8 cellular contexts compared by ENCODE assay signal in genomic region chr16:4846503-4846900, GRCh38. TPM values are rescaled to one million over a fixed set of nuclear protein-coding genes. Genes with fewer than 3 reads are reported as not detected.
A peak's percentile ranks its signal among the peaks of the same experiment; 100 is the strongest.
DNase-seq lines count a peak whose midpoint lies in the region; ATAC-seq and TF ChIP-seq lines count a peak whose summit lies in the region.

No MANE protein-coding gene starts in this region.

- H3K9me2 ChIP-seq in HCT116 (ENCODE audit: insufficient read depth): no peaks in the 10 kb centered on the region

- H3K4me2 ChIP-seq in HCT116 (ENCODE audit: low read length) (peak overlapping the region; percentile 86), trophoblast cell (ENCODE audit: low read length) (peak overlapping the region; percentile 82)

- peaks cover 8% of the 10 kb centered on the region for H3K79me1 ChIP-seq in trophoblast cell (ENCODE audit: low read length)

- WGBS in trophoblast cell (ENCODE audit: extremely low coverage, insufficient coverage, insufficient read length): no CpG with 5 or more reads among the region's 27 CpGs

- peaks cover 12% of the 10 kb centered on the region; the same call in 1 of the 2 replicates for H4K20me1 ChIP-seq in HCT116 (ENCODE audit: insufficient read depth)

- no peak overlapping the region for H2BK12ac ChIP-seq in trophoblast cell (ENCODE audit: low read length)

- no peak for TF ChIP-seq RAD21 in HCT116 (IDR thresholded peaks at IDR 0.05; ENCODE audit: low read depth)

- H4K91ac ChIP-seq in trophoblast cell (ENCODE audit: low read depth, low read length): peak overlapping the region; percentile 75

- H3K4me3 Mint-ChIP-seq in activated naive CD8-positive, alpha-beta T cell treated with anti-CD3 and anti-CD28 coated beads, Interleukin-2, amount 50 U/mL, for 24 hours: peak overlapping the region; percentile 90

- CTCF ChIA-PET in HCT116 (lab: Charles Lee): no interaction called here

- H2AFZ ChIP-seq in HCT116 (ENCODE audit: low read depth, low read length, poor library complexity, severe bottlenecking) (no peak overlapping the region), trophoblast cell (ENCODE audit: insufficient read depth, low read length, poor library complexity) (no peak overlapping the region)

- H3K14ac ChIP-seq in trophoblast cell (ENCODE audit: low read length): peak overlapping the region; percentile 84

- H3K27ac ChIP-seq in HCT116 (ENCODE audit: low read depth, low read length): peak overlapping the region; percentile 91
- peak overlapping the region; percentile 62 for H3K27ac ChIP-seq in trophoblast cell (ENCODE audit: low read depth, low read length)

- RAD21 ChIA-PET in HCT116 (lab: Charles Lee; ENCODE audit: low non-redundant PET in 1 of 2, low total read pairs in 2 of 2, uncharacterized antibody in 2 of 2, unreplicated experiment in 2 of 2): no interaction called here

- H3K4me1 ChIP-seq in HCT116 (ENCODE audit: control insufficient read depth in 1 of 2, insufficient read depth in 2 of 2, low read length in 2 of 2): peaks cover 9 to 29% of the 10 kb centered on the region in 2 experiments; a peak in 3 of 4 replicates
- peaks cover 7 to 9% of the 10 kb centered on the region in 2 experiments for H3K4me1 ChIP-seq in trophoblast cell (ENCODE audit: control insufficient read depth in 1 of 2, insufficient read depth in 2 of 2, low read length in 2 of 2)

- H4K8ac ChIP-seq in trophoblast cell (ENCODE audit: low read depth, low read length): peak overlapping the region; percentile 94

- H4K12ac ChIP-seq in trophoblast cell (ENCODE audit: low read depth, low read length): peak overlapping the region; percentile 17

- H2BK120ac ChIP-seq in trophoblast cell (ENCODE audit: insufficient read depth, low read length, poor library complexity): no peak overlapping the region

- peak overlapping the region; percentile 81 for H3K27ac Mint-ChIP-seq in activated naive CD8-positive, alpha-beta T cell treated with anti-CD3 and anti-CD28 coated beads, Interleukin-2, amount 50 U/mL, for 24 hours

- ATAC-seq in HCT116 (peak; percentile 34), left cardiac atrium (peak; percentile 24 to 33), HG02588 (IDR thresholded peaks at IDR 0.05; ENCODE audit: unreplicated experiment) (no peak)
- ATAC-seq in activated naive CD8-positive, alpha-beta T cell treated with anti-CD3 and anti-CD28 coated beads, Interleukin-2, amount 50 U/mL, for 24 hours: no peak

- peak overlapping the region; percentile 21 for H2AK5ac ChIP-seq in trophoblast cell (ENCODE audit: low read length)

- no peak for TF ChIP-seq CTCF in HCT116 (IDR thresholded peaks at IDR 0.05 in 2 of 3, conservative IDR thresholded peaks at IDR 0.05 in 1 of 3; ENCODE audit: borderline replicate concordance in 1 of 3, insufficient read depth in 1 of 3, low read depth in 2 of 3, low read length in 2 of 3)

- no peak for TF ChIP-seq POLR2A in HCT116 (IDR thresholded peaks at IDR 0.05; ENCODE audit: borderline replicate concordance, extremely low read depth, insufficient read depth, insufficient read length)

- intact Hi-C loops in HCT116 (cut with micrococcal nuclease) (loop anchor here (2.0 to 5.0 kb wide), 2 partner anchors 98 to 111 kb away; partner anchors contain the start of gene SEC14L5), left cardiac atrium (cut with DNase I) (loop anchor here in 1 of 2 donors (5.0 kb wide), 1 partner anchor 39 kb away; no protein-coding TSS in a partner anchor)

- H3K4me1 Mint-ChIP-seq in activated naive CD8-positive, alpha-beta T cell treated with anti-CD3 and anti-CD28 coated beads, Interleukin-2, amount 50 U/mL, for 24 hours: peaks cover 50% of the 10 kb centered on the region

- no peak overlapping the region for H3K23ac ChIP-seq in trophoblast cell (ENCODE audit: low read length)

- H3K9me3 Mint-ChIP-seq in activated naive CD8-positive, alpha-beta T cell treated with anti-CD3 and anti-CD28 coated beads, Interleukin-2, amount 50 U/mL, for 24 hours: no peaks in the 10 kb centered on the region

- H3K9me3 ChIP-seq in HCT116 (ENCODE audit: control insufficient read depth in 1 of 2, insufficient read depth in 1 of 2, low read depth in 1 of 2, low read length in 2 of 2) (no peaks in the 10 kb centered on the region), trophoblast cell (ENCODE audit: insufficient read depth, low read depth, low read length) (no peaks in the 10 kb centered on the region)

- no peaks in the 10 kb centered on the region for H3K27me3 ChIP-seq in HCT116 (ENCODE audit: insufficient read depth, low read length)
- no peaks in the 10 kb centered on the region for H3K27me3 ChIP-seq in trophoblast cell (ENCODE audit: insufficient read depth, low read length)

- H3K4ac ChIP-seq in trophoblast cell (ENCODE audit: low read depth, low read length): peak overlapping the region; percentile 22

- no peaks in the 10 kb centered on the region for H3K27me3 Mint-ChIP-seq in activated naive CD8-positive, alpha-beta T cell treated with anti-CD3 and anti-CD28 coated beads, Interleukin-2, amount 50 U/mL, for 24 hours

- peak overlapping the region; percentile 92 for H3K9ac ChIP-seq in HCT116 (ENCODE audit: low read length)
- H3K9ac ChIP-seq in trophoblast cell (ENCODE audit: low read length): peak overlapping the region; percentile 99

- no peak overlapping the region for H3K18ac ChIP-seq in trophoblast cell (ENCODE audit: low read length)

- no TSS peak for BruUV-seq in HCT116 (replicated peaks; lab: Mats Ljungman, UMichigan)

- H3K36me3 ChIP-seq in HCT116 (ENCODE audit: control insufficient read depth in 1 of 2, insufficient read depth in 2 of 2, low read length in 2 of 2) (peaks cover 30 to 37% of the 10 kb centered on the region in 2 experiments; a peak in 3 of 4 replicates), trophoblast cell (ENCODE audit: control insufficient read depth in 1 of 2, insufficient read depth in 2 of 2, low read length in 2 of 2) (peaks cover 21% of the 10 kb centered on the region in 2 experiments)

- H3K4me3 ChIP-seq in HCT116 (replicated peaks in 1 of 2; ENCODE audit: low read depth in 1 of 2, low read length in 2 of 2) (peak overlapping the region; percentile 90 to 92), trophoblast cell (ENCODE audit: low read depth, low read length) (peak overlapping the region; percentile 93)

- peaks cover 35% of the 10 kb centered on the region for H3K36me3 Mint-ChIP-seq in activated naive CD8-positive, alpha-beta T cell treated with anti-CD3 and anti-CD28 coated beads, Interleukin-2, amount 50 U/mL, for 24 hours (ENCODE audit: low read depth)

- H3K79me2 ChIP-seq in HCT116 (ENCODE audit: insufficient read depth, low read length): peaks cover 84% of the 10 kb centered on the region
- peaks cover 27% of the 10 kb centered on the region for H3K79me2 ChIP-seq in trophoblast cell (ENCODE audit: control insufficient read depth, insufficient read depth, low read length, poor library complexity)

- POLR2A ChIA-PET in HCT116 (lab: Charles Lee): no interaction called here

- H2BK5ac ChIP-seq in trophoblast cell (ENCODE audit: low read depth, low read length, poor library complexity): peak overlapping the region; percentile 81

- DNase-seq in NCI-H1417 (lab: John Stamatoyannopoulos, UW) (peak; percentile 0 to 44 (median 42)), NCI-H1417 treated with DMSO at 0.1 percent for 48 hours (lab: John Stamatoyannopoulos, UW) (no peak), HCT116 (ENCODE audit: low read depth, low spot score) (no peak), MV-4-11 (lab: John Stamatoyannopoulos, UW) (peak; percentile 45), left cardiac atrium (peak; percentile 58), trophoblast cell (peak; percentile 57 to 75)
- DNase-seq in activated naive CD8-positive, alpha-beta T cell treated with anti-CD3 and anti-CD28 coated beads, Interleukin-2, amount 50 U/mL, for 24 hours: peak; percentile 26

TF ChIP-seq in HCT116, 20 proteins besides CTCF, POLR2A, EP300 and RAD21 (continues in another document):
- TF ChIP-seq YY1 (IDR thresholded peaks at IDR 0.05; ENCODE audit: extremely low read depth, insufficient replicate concordance, low read depth, low read length) (no peak), CEBPB (IDR thresholded peaks at IDR 0.05; ENCODE audit: low read depth) (no peak)
- TF ChIP-seq, protein P1, sequence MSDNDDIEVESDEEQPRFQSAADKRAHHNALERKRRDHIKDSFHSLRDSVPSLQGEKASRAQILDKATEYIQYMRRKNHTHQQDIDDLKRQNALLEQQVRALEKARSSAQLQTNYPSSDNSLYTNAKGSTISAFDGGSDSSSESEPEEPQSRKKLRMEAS (IDR thresholded peaks at IDR 0.05): no peak

RNA-seq across cellular contexts. Expression of gene GLYR1, which starts 0.6 kb away (rescaled TPM):
- total RNA-seq in HCT116 (2021; ENCODE audit: unreplicated experiment) (50.0 TPM), left cardiac atrium (10 to 100 TPM; 65.2 to 78.2 TPM)
- polyA plus RNA-seq in HCT116 (2012): 21.0 and 21.6 TPM in 2 replicates
- 51.9 and 52.1 TPM in 2 replicates for polyA plus RNA-seq in trophoblast cell (2013)

RNA-seq across cellular contexts. Expression of gene UBN1, which starts 0.8 kb away (rescaled TPM):
- total RNA-seq in HCT116 (2021; ENCODE audit: unreplicated experiment): 31.9 TPM
- polyA plus RNA-seq in HCT116 (2012): 20.4 and 23.4 TPM in 2 replicates
- total RNA-seq in left cardiac atrium: 10 to 100 TPM; 28.0 to 33.6 TPM
- polyA plus RNA-seq in trophoblast cell (2013): 22.6 and 23.0 TPM in 2 replicates

RNA-seq across cellular contexts. Expression of gene ROGDI, which starts 44.1 kb away (rescaled TPM):
- 20.1 TPM for total RNA-seq in HCT116 (2021; ENCODE audit: unreplicated experiment)
- 18.6 and 19.6 TPM in 2 replicates for polyA plus RNA-seq in HCT116 (2012)
- total RNA-seq in left cardiac atrium: 10 to 100 TPM; 53.6 to 54.5 TPM
- polyA plus RNA-seq in trophoblast cell (2013): 24.5 and 24.6 TPM in 2 replicates

RNA-seq across cellular contexts. Expression of gene SMIM22, which starts 51.3 kb away (rescaled TPM):
- total RNA-seq in HCT116 (2021; ENCODE audit: unreplicated experiment) (3.3 TPM), left cardiac atrium (not detected)
- 3.8 and 5.2 TPM in 2 replicates for polyA plus RNA-seq in HCT116 (2012)
- polyA plus RNA-seq in trophoblast cell (2013): not detected in 2 replicates

RNA-seq across cellular contexts. Expression of gene SEPTIN12, which starts 58.4 kb away (rescaled TPM):
- total RNA-seq in HCT116 (2021; ENCODE audit: unreplicated experiment) (not detected), left cardiac atrium (not detected)
- 0.10 TPM in 1 of 2 replicates, not detected in the other for polyA plus RNA-seq in HCT116 (2012)
- 0.27 and 0.42 TPM in 2 replicates for polyA plus RNA-seq in trophoblast cell (2013)

Comparison
In these comparisons a context has a peak if more than half of its experiments do, and no peak if none do; other contexts are left out.
1. DNase-seq: peak in NCI-H1417 (3 of 3), MV-4-11 (single experiment), activated naive CD8-positive, alpha-beta T cell treated with anti-CD3 and anti-CD28 coated beads, Interleukin-2, amount 50 U/mL, for 24 hours (single experiment), left cardiac atrium (single experiment) and trophoblast cell (2 of 2); none in NCI-H1417 treated with DMSO at 0.1 percent for 48 hours (single experiment) and HCT116 (single experiment).
2. ATAC-seq: peak in HCT116 (single experiment) and left cardiac atrium (2 of 2); none in activated naive CD8-positive, alpha-beta T cell treated with anti-CD3 and anti-CD28 coated beads, Interleukin-2, amount 50 U/mL, for 24 hours (single experiment) and HG02588 (single experiment).